In genomic region chr18:70072678-70073077, GRCh38 we compare ENCODE assay signal across 9 cellular contexts.
DNase-seq lines count a peak whose midpoint lies in the region; ATAC-seq and TF ChIP-seq lines count a peak whose summit lies in the region.
"Had no signal": no experiment of that assay in that cellular context is flagged by ENCODE, and none has a peak within 500 bp of the region (broad histone marks: within the 10 kb centered on the region; RNA-seq: fewer than 3 reads in every experiment).

No MANE protein-coding gene starts in this region.

- H2BK120ac ChIP-seq in H9 (ENCODE audit: low read depth, low read length, poor library complexity, severe bottlenecking) = no peak overlapping the region

- H3K4me1 Mint-ChIP-seq in H9 = no peaks in the 10 kb centered on the region
- H3K4me1 Mint-ChIP-seq in T-cell = peaks cover 0 to 2% (median 0%) of the 10 kb centered on the region in 3 donors

- H3K56ac ChIP-seq in H9 (ENCODE audit: insufficient read length, low read depth, low read length) = no peak overlapping the region

- H2BK20ac ChIP-seq in H9 (ENCODE audit: low read depth, low read length, poor library complexity, severe bottlenecking) = no peak overlapping the region

- CTCF ChIA-PET in T-cell (lab: Charles Lee) = no interaction called here

- no peaks in the 10 kb centered on the region for H3K79me1 ChIP-seq in H9 (ENCODE audit: insufficient read depth, low read depth, low read length, poor library complexity, severe bottlenecking)

- H4K20me1 ChIP-seq in DND-41 (ENCODE audit: insufficient read depth, low read length) (no peaks in the 10 kb centered on the region), H9 (ENCODE audit: control insufficient read depth, insufficient read depth, insufficient read length) (no peaks in the 10 kb centered on the region)

- H3K23ac ChIP-seq in H9 (ENCODE audit: insufficient read length, low read depth, low read length) = no peak overlapping the region

- H3K14ac ChIP-seq in H9 (ENCODE audit: insufficient read depth, low read length) = no peak overlapping the region

- no peak overlapping the region for H3K18ac ChIP-seq in H9 (ENCODE audit: insufficient read length, low read depth, low read length)

- H3K27ac ChIP-seq in DND-41 (ENCODE audit: low read length) (no peak overlapping the region), H9 (ENCODE audit: insufficient read length, low read depth, low read length) (no peak overlapping the region)

- no peak overlapping the region for H3K4me3 Mint-ChIP-seq in H9
- H3K4me3 Mint-ChIP-seq in T-cell = no peak overlapping the region
- H3K4me3 Mint-ChIP-seq: neural crest cell had no signal

- H3K9me3 Mint-ChIP-seq in H9 = no peaks in the 10 kb centered on the region
- no peaks in the 10 kb centered on the region for H3K9me3 Mint-ChIP-seq in T-cell
- H3K9me3 Mint-ChIP-seq: neural crest cell had no signal

- no peaks in the 10 kb centered on the region for H3K9me3 ChIP-seq in DND-41 (ENCODE audit: insufficient read depth, low read length, severe bottlenecking)
- H3K9me3 ChIP-seq in H9 (ENCODE audit: control insufficient read depth, low read depth, low read length) = no peaks in the 10 kb centered on the region

- H3K9ac ChIP-seq in DND-41 (ENCODE audit: low read depth, low read length) (no peak overlapping the region), H9 (ENCODE audit: extremely low read depth, insufficient read length, low read length) (no peak overlapping the region)

- no CpG with 5 or more reads among the region's 1 CpG for WGBS in H9 (ENCODE audit: extremely low coverage, insufficient read length, low lambda C conversion rate)

- no peak overlapping the region for H3K4me3 ChIP-seq in DND-41 (ENCODE audit: low read depth in 1 of 2, low read length in 2 of 2)

- H3K4me1 ChIP-seq in DND-41 (ENCODE audit: insufficient read depth, low read length) (no peaks in the 10 kb centered on the region), H9 (ENCODE audit: insufficient read depth, low read length) (no peaks in the 10 kb centered on the region)

- H3K36me3 ChIP-seq in DND-41 (ENCODE audit: insufficient read depth, low read length) = peaks cover 50% of the 10 kb centered on the region

- no peaks in the 10 kb centered on the region for H3K79me2 ChIP-seq in DND-41 (ENCODE audit: insufficient read depth, low read length)
- H3K79me2 ChIP-seq in H9 (ENCODE audit: insufficient read depth, low read length) = no peaks in the 10 kb centered on the region

- 0 out of 7 replicates have a peak, but pooled peaks cover 0 to under 1% (median 0%) of the 10 kb centered on the region in 3 experiments for H3K36me3 Mint-ChIP-seq in H9 (ENCODE audit: insufficient read depth in 1 of 3, low read depth in 3 of 3)
- H3K36me3 Mint-ChIP-seq in T-cell = peaks cover 46% of the 10 kb centered on the region

- H2BK5ac ChIP-seq in H9 (ENCODE audit: insufficient read length, low read length) = no peak overlapping the region

- H3K27ac Mint-ChIP-seq in H9 = no peak overlapping the region
- H3K27ac Mint-ChIP-seq in T-cell = no peak overlapping the region

- POLR2A ChIA-PET in T-cell (lab: Charles Lee) = no interaction called here

- H3K23me2 ChIP-seq in H9 (ENCODE audit: insufficient read length, low read depth, low read length, poor library complexity, severe bottlenecking) = no peaks in the 10 kb centered on the region

- TF ChIP-seq CTCF in DND-41 (IDR thresholded peaks at IDR 0.05; ENCODE audit: borderline replicate concordance, extremely low read depth, low read length, poor library complexity, severe bottlenecking) (peak; percentile 35), H9 (conservative IDR thresholded peaks at IDR 0.05) (peak; percentile 46; the same call in 1 of the 3 replicates)

- no peak overlapping the region for H3T11ph ChIP-seq in H9 (ENCODE audit: low read length)

- no peak overlapping the region for H2AK5ac ChIP-seq in H9 (ENCODE audit: insufficient read length, low read length)

- H3K4me2 ChIP-seq in DND-41 (ENCODE audit: insufficient read depth, low read length) (no peak overlapping the region), H9 (ENCODE audit: insufficient read depth, insufficient read length, low read length) (no peak overlapping the region)

- no peak overlapping the region for H2BK15ac ChIP-seq in H9 (ENCODE audit: low read depth, low read length)

- DNase-seq in DND-41 = no peak
- no peak for DNase-seq in H9
- DNase-seq in SHP77 (lab: John Stamatoyannopoulos, UW) = peak; percentile 8 to 52
- DNase-seq in kidney tubule cell (ENCODE audit: low spot score) = peak; percentile 40
- DNase-seq in NCI-H187 treated with DMSO at 0.1 percent for 48 hours (lab: John Stamatoyannopoulos, UW) = no peak
- DNase-seq in NCI-H524 treated with DMSO at 0.1 percent for 48 hours (lab: John Stamatoyannopoulos, UW) = no peak
- no peak for DNase-seq in T-cell

- H4K8ac ChIP-seq in H9 (replicated peaks; ENCODE audit: insufficient read length, low read depth, low read length) = no peak overlapping the region

- no peak overlapping the region for H3K4ac ChIP-seq in H9 (ENCODE audit: low read depth, low read length)

- H2AFZ ChIP-seq in DND-41 (ENCODE audit: low read depth, low read length) (no peak overlapping the region), H9 (ENCODE audit: low read length) (no peak overlapping the region)

- H2BK12ac ChIP-seq in H9 (ENCODE audit: insufficient read length, low read depth, low read length) = no peak overlapping the region

- H3K27me3 ChIP-seq in DND-41 (ENCODE audit: insufficient read depth, low read length, poor library complexity) (no peaks in the 10 kb centered on the region), H9 (ENCODE audit: insufficient read depth, low read length) (no peaks in the 10 kb centered on the region)

- no peak overlapping the region for H4K5ac ChIP-seq in H9 (ENCODE audit: insufficient read length, low read depth, low read length)

- ATAC-seq in DND-41 (ENCODE audit: insufficient read depth, low read depth) (no peak), HG03565 (IDR thresholded peaks at IDR 0.05; ENCODE audit: unreplicated experiment) (no peak), T-cell (replicated peaks in 1 of 4) (no peak)

- H3K27me3 Mint-ChIP-seq in H9 (ENCODE audit: low read depth) (no peaks in the 10 kb centered on the region), T-cell (no peaks in the 10 kb centered on the region)

- H4K91ac ChIP-seq in H9 (ENCODE audit: insufficient read length, low read depth, low read length) = no peak overlapping the region

Comparison
In these comparisons a context has a peak if more than half of its experiments do, and no peak if none do; other contexts are left out.
1. DNase-seq: peak in SHP77 (2 of 2) and kidney tubule cell (single experiment); none in DND-41 (single experiment), H9 (single experiment), NCI-H187 treated with DMSO at 0.1 percent for 48 hours (single experiment), NCI-H524 treated with DMSO at 0.1 percent for 48 hours (single experiment) and T-cell (0 of 34).